In the genomic region with DNA sequence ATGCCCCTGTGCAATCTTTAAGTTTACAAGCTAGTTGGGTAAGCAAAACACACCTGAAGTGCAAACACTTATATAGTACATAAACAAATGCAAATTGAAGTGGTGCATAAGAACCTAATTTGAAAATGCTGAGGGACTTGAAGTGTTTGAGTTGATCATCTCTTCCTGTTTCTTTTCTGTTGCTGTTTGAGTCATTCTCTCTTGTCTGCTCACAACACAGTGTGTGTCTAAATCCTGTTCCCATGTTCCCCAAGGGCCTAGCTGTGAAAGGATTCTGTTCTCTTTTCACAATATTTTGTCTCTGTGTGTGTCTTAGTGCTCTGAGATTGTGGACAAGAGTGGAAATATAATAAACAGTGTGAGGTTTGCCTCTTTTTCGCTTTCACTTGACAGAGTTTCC, we compare ENCODE assay signal across 9 cellular contexts. TPM values are rescaled to one million over a fixed set of nuclear protein-coding genes. Genes with fewer than 3 reads are reported as not detected.
DNase-seq lines count a peak whose midpoint lies in the region; ATAC-seq and TF ChIP-seq lines count a peak whose summit lies in the region.
"Had no signal": no experiment of that assay in that cellular context is flagged by ENCODE, and none has a peak within 500 bp of the region (broad histone marks: within the 10 kb centered on the region; RNA-seq: fewer than 3 reads in every experiment).

No MANE protein-coding gene starts in this region.

- ATAC-seq in GM19467 (IDR thresholded peaks at IDR 0.05; ENCODE audit: unreplicated experiment) (peak; percentile 53), HG03342 (IDR thresholded peaks at IDR 0.05; ENCODE audit: unreplicated experiment) (peak; percentile 80)

- whole genome bisulfite sequencing in prostate gland: 82% methylated on average over 1 of the region's 1 CpG

- H3K9me3 ChIP-seq in Karpas-422 (ENCODE audit: low read length) (no peaks in the 10 kb centered on the region), prostate gland (no peaks in the 10 kb centered on the region)
- H3K9me3 ChIP-seq: HAP-1 had no signal

- TF ChIP-seq CTCF in epithelial cell of esophagus (IDR thresholded peaks at IDR 0.05; ENCODE audit: insufficient read depth, low read depth, low read length, missing control alignments): no peak
- TF ChIP-seq CTCF in prostate gland (IDR thresholded peaks at IDR 0.05): no peak

- H3K4me3 ChIP-seq in epithelial cell of esophagus (ENCODE audit: low read length): no peak overlapping the region
- no peak overlapping the region for H3K4me3 ChIP-seq in Karpas-422 (ENCODE audit: low read length)
- no peak overlapping the region for H3K4me3 ChIP-seq in prostate gland
- H3K4me3 ChIP-seq: HAP-1 had no signal

- no peaks in the 10 kb centered on the region for H3K79me2 ChIP-seq in Karpas-422 (ENCODE audit: low read length)

- no peak overlapping the region for H2AFZ ChIP-seq in Karpas-422 (ENCODE audit: low read length)

- H4K20me1 ChIP-seq in Karpas-422 (ENCODE audit: insufficient read depth, low read depth, low read length): no peaks in the 10 kb centered on the region

- H3K9ac ChIP-seq in Karpas-422 (ENCODE audit: low read length): no peak overlapping the region

- H3K27ac ChIP-seq in Karpas-422 (ENCODE audit: low read length): no peak overlapping the region
- H3K27ac ChIP-seq in prostate gland: no peak overlapping the region

- H3K4me2 ChIP-seq in Karpas-422 (ENCODE audit: low read depth, low read length, poor library complexity, severe bottlenecking): no peak overlapping the region

- H3K36me3 ChIP-seq in Karpas-422 (ENCODE audit: insufficient read depth, low read length) (no peaks in the 10 kb centered on the region), prostate gland (no peaks in the 10 kb centered on the region)
- H3K36me3 ChIP-seq: HAP-1 had no signal

- intact Hi-C loops in prostate gland (cut with DNase I): no loop called here

- no peaks in the 10 kb centered on the region for H3K9me2 ChIP-seq in Karpas-422 (replicated peaks; ENCODE audit: insufficient read depth, low read length)

- H3K27me3 ChIP-seq in Karpas-422 (ENCODE audit: low read length): no peaks in the 10 kb centered on the region
- no peaks in the 10 kb centered on the region for H3K27me3 ChIP-seq in prostate gland (replicated peaks; ENCODE audit: insufficient read depth)

- TF ChIP-seq POLR2A in prostate gland (IDR thresholded peaks at IDR 0.05): no peak

- no peaks in the 10 kb centered on the region for H3K4me1 ChIP-seq in Karpas-422 (ENCODE audit: low read length)
- no peaks in the 10 kb centered on the region for H3K4me1 ChIP-seq in prostate gland (replicated peaks)
- H3K4me1 ChIP-seq: HAP-1 had no signal

- DNase-seq in ELR (ENCODE audit: low read depth): peak; percentile 13
- peak; percentile 38 for DNase-seq in epithelial cell of esophagus (ENCODE audit: low read depth)
- DNase-seq in Karpas-422: no peak
- no peak for DNase-seq in T-helper 9 cell
- no peak for DNase-seq in prostate gland (ENCODE audit: low spot score)
- DNase-seq in activated CD4-positive, alpha-beta T cell treated with anti-CD3 and anti-CD28 coated beads, Interleukin-2, amount 50 U/mL, for 1 hour: no peak

RNA-seq across cellular contexts. Expression of gene CD96, which starts 6.1 kb away (rescaled TPM):
- not detected in 2 replicates for total RNA-seq in Karpas-422 (2014; rRNA removed; shearing (Covaris generic); ENCODE audit: low replicate concordance)
- 1 to 10 TPM in 1 of 2 donors, under 1 TPM in 1; 0.45 to 2.2 TPM for total RNA-seq in prostate gland

RNA-seq across cellular contexts. Expression of gene ZBED2, which starts 47.1 kb away (rescaled TPM):
- not detected in 2 replicates for total RNA-seq in Karpas-422 (2014; rRNA removed; shearing (Covaris generic); ENCODE audit: low replicate concordance)
- total RNA-seq in prostate gland: under 1 TPM in 1 of 2 donors, not detected in 1; 0.68 TPM

Comparison
In these comparisons a context has a peak if more than half of its experiments do, and no peak if none do; other contexts are left out.
1. DNase-seq: peak in ELR (single experiment) and epithelial cell of esophagus (single experiment); none in Karpas-422 (single experiment), T-helper 9 cell (single experiment), prostate gland (single experiment) and activated CD4-positive, alpha-beta T cell treated with anti-CD3 and anti-CD28 coated beads, Interleukin-2, amount 50 U/mL, for 1 hour (single experiment).